9 cellular contexts compared by ENCODE assay signal in the genomic region with DNA sequence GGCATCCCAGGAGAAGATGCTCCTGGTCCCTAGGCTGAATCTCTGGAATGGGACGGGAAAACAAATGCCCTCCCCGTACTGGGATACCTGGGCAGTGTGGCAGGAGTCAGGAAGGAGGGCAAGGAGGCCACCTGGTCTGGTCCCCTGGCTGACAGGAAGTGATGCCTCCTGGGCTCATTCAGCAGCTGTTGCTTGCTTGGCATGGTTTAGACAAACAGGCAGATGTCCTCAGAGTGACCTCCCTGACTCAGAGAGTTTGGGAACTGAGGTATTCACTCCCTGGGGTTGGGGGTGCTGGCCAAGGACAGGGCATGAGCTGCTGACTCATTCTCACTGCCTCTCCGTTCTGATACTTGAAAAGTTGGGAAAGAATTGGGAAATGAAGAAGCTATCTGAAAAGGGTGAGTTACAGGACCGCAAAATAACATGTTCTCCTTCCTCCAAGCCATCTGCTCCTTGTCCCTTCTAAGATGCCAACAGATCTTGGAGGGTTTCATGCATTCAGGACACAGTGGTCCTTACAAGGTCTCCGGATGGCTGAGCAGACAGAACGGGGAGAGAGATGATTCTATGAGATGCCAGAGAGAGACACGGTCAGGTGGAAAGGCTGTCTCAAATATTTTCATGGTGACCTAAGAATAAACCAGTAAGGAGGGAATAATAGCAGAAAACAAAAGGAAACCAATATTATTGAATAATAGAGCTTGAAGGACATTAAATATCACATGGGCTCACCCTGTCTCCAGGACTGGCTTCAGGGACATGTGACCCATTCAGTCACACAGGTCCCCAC.
DNase-seq lines count a peak whose midpoint lies in the region; ATAC-seq, FAIRE-seq and TF ChIP-seq lines count a peak whose summit lies in the region.
"Had no signal": no experiment of that assay in that cellular context is flagged by ENCODE, and none has a peak within 500 bp of the region (broad histone marks: within the 10 kb centered on the region; RNA-seq: fewer than 3 reads in every experiment).

No MANE protein-coding gene starts in this region.

- H3K27ac ChIP-seq in body of pancreas (no peak overlapping the region), keratinocyte (ENCODE audit: control insufficient read depth, insufficient read depth, low read length) (peak overlapping the region; percentile 55), upper lobe of left lung (peak overlapping the region in 1 of 4 donors; percentile 60)

- no peaks in the 10 kb centered on the region for H4K20me1 ChIP-seq in keratinocyte (ENCODE audit: control insufficient read depth, extremely low read depth, insufficient read depth, low read length)

- no peaks in the 10 kb centered on the region for H3K79me2 ChIP-seq in keratinocyte (ENCODE audit: control insufficient read depth, insufficient read depth, low read length)

- peak overlapping the region; percentile 73 for H3K4me2 ChIP-seq in keratinocyte (ENCODE audit: control insufficient read depth, extremely low read depth, insufficient read depth, low read depth, low read length)

- H2AFZ ChIP-seq in keratinocyte (ENCODE audit: control insufficient read depth, low read length): no peak overlapping the region

- H3K27me3 ChIP-seq in body of pancreas (no peaks in the 10 kb centered on the region), keratinocyte (ENCODE audit: control insufficient read depth, extremely low read depth, insufficient read depth, low read length) (no peaks in the 10 kb centered on the region), upper lobe of left lung (no peaks in the 10 kb centered on the region)

- H3K4me3 ChIP-seq in body of pancreas: no peak overlapping the region
- no peak overlapping the region for H3K4me3 ChIP-seq in keratinocyte (ENCODE audit: control insufficient read depth in 2 of 3, extremely low read depth in 1 of 3, insufficient read depth in 2 of 3, low read depth in 1 of 3, low read length in 3 of 3)
- H3K4me3 ChIP-seq in upper lobe of left lung: no peak overlapping the region

- WGBS in body of pancreas, 2 donors: 56 to 68% methylated on average over 7 of the region's 7 CpGs
- WGBS in upper lobe of left lung, 2 donors: 84% methylated on average over 5 to 7 of the region's 7 CpGs

- H3K9me3 ChIP-seq in body of pancreas (no peaks in the 10 kb centered on the region), keratinocyte (ENCODE audit: control insufficient read depth, low read depth, low read length) (no peaks in the 10 kb centered on the region), upper lobe of left lung (no peaks in the 10 kb centered on the region)

- TF ChIP-seq CTCF in body of pancreas (IDR thresholded peaks at IDR 0.05) (no peak), keratinocyte (optimal IDR thresholded peaks at IDR 0.05 in 1 of 3, IDR thresholded peaks at IDR 0.05 in 1 of 3, conservative IDR thresholded peaks at IDR 0.05 in 1 of 3; ENCODE audit: extremely low read depth in 1 of 3, insufficient read depth in 2 of 3, low read length in 3 of 3) (no peak), upper lobe of left lung (IDR thresholded peaks at IDR 0.05) (no peak)

- no peak overlapping the region for H3K9ac ChIP-seq in keratinocyte (ENCODE audit: control insufficient read depth, extremely low read depth, insufficient read depth, low read length)

- DNase-seq in HS-5 (ENCODE audit: low read depth): peak; percentile 97
- peak; percentile 21 to 59 (median 28) for DNase-seq in body of pancreas
- peak; percentile 77 for DNase-seq in keratinocyte (ENCODE audit: low read depth, low spot score)
- peak in 1 of 2 donors; percentile 56 for DNase-seq in upper lobe of left lung
- no peak for DNase-seq in midbrain (lab: John Stamatoyannopoulos, UW)
- DNase-seq in T-helper 9 cell: no peak

- H3K36me3 ChIP-seq in body of pancreas (replicated peaks in 1 of 2; ENCODE audit: insufficient read depth in 1 of 2, low read depth in 2 of 2) (no peaks in the 10 kb centered on the region), keratinocyte (ENCODE audit: control insufficient read depth in 2 of 2, extremely low read depth in 1 of 2, insufficient read depth in 2 of 2, low read length in 2 of 2) (no peaks in the 10 kb centered on the region), upper lobe of left lung (no peaks in the 10 kb centered on the region)

- TF ChIP-seq POLR2A in body of pancreas (IDR thresholded peaks at IDR 0.05) (no peak), upper lobe of left lung (IDR thresholded peaks at IDR 0.05) (no peak)

- H3K9me1 ChIP-seq in keratinocyte (ENCODE audit: control insufficient read depth, extremely low read depth, insufficient read depth, low read length): no peaks in the 10 kb centered on the region

- ATAC-seq in body of pancreas (peak; percentile 68), upper lobe of left lung (ENCODE audit: low FRiP score in 2 of 2) (peak; percentile 61 to 93), GM19035 (IDR thresholded peaks at IDR 0.05; ENCODE audit: unreplicated experiment) (no peak), HG03354 (IDR thresholded peaks at IDR 0.05; ENCODE audit: poor library complexity, severe bottlenecking, unreplicated experiment) (no peak)

- TF ChIP-seq EP300 in upper lobe of left lung (IDR thresholded peaks at IDR 0.05): peak in 3 of 4 donors; percentile 53 to 74 (median 70)

- peak; percentile 87 for FAIRE-seq in keratinocyte (lab: Jason Lieb, UNC)
- FAIRE-seq: TTC549 had no signal

- intact Hi-C loops in body of pancreas (cut with DNase I): no loop called here

- H3K4me1 ChIP-seq in body of pancreas: no peaks in the 10 kb centered on the region
- peaks cover 23% of the 10 kb centered on the region for H3K4me1 ChIP-seq in keratinocyte (ENCODE audit: control insufficient read depth, extremely low read depth, insufficient read depth, low read length)
- H3K4me1 ChIP-seq in upper lobe of left lung: no peaks in the 10 kb centered on the region

- dilution Hi-C loops in keratinocyte (cut with MboI; ENCODE audit: extremely low pct_ligation_motif_present, low sequenced_read_pairs): no loop called here

Comparison
In these comparisons a context has a peak if more than half of its experiments do, and no peak if none do; other contexts are left out.
1. DNase-seq: peak in HS-5 (single experiment), body of pancreas (4 of 4) and keratinocyte (single experiment); none in midbrain (single experiment) and T-helper 9 cell (single experiment).
2. ATAC-seq: peak in body of pancreas (single experiment) and upper lobe of left lung (2 of 2); none in GM19035 (single experiment) and HG03354 (single experiment).